In the genomic region with DNA sequence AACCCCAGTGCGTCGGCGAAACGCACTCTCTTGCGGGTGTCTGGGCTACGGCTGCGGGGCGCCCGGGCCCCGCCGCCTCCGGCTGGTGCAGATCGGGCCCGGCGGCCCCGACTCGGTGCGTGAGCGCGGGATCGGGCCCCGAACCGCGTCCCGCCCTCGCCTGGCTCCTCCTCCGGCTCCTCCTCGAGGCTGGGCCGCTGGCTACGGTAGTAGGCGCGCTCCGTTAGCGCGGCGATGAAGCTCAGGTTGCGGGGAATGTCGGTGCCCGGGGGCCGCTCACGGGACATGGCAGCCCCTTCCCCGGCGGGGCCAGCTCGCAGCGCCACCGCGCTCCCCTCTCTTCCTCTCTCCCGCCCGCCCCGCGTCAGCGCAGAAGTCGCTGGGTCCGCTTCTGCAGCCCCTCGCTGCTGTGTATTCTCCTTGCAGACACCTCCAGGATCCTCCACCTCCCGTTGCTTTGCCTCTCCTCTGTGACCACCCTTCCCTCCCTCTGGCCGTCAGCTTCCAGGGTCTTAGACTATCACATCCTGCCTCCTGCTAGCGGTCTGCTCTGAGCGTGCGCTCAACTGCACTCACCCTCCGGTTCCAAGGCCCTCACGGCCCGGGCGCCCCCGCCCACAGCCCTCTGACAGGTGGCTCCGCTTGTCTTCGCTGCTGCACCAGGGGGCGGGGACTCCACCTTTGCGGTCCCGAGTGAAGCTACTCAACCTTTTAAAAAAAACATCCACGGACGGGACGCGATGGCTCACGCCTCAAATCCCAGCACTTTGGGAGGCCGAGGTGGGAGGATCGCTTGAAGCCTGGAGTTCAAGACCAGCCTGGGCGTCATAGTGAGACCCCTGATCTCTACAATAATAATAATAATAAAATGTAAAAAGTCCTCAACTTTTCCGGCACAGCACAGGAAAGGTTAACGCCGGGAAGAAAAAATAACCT, we compare ENCODE assay signal across 8 cellular contexts. TPM values are rescaled to one million over a fixed set of nuclear protein-coding genes. Genes with fewer than 3 reads are reported as not detected.
DNase-seq lines count a peak whose midpoint lies in the region; ATAC-seq and TF ChIP-seq lines count a peak whose summit lies in the region.

A gene with protein sequence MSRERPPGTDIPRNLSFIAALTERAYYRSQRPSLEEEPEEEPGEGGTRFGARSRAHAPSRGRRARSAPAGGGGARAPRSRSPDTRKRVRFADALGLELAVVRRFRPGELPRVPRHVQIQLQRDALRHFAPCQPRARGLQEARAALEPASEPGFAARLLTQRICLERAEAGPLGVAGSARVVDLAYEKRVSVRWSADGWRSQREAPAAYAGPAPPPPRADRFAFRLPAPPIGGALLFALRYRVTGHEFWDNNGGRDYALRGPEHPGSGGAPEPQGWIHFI (minus strand): TSS at position 570 of the 936 bp plus-strand sequence. CDS start 283 bp downstream, at position 287.

- H3K4me3 ChIP-seq in iPS-18c (ENCODE audit: insufficient read depth, low read depth, low read length) (peak within 1 kb of the TSS; percentile 77), skeletal muscle tissue (ENCODE audit: low read length in 3 of 3) (peak within 1 kb of the TSS; percentile 88 to 94 (median 90))

- H3K9me3 ChIP-seq in iPS-18c (ENCODE audit: control insufficient read depth, insufficient read depth, low read length), result peaks cover 1% of the 10 kb centered on the region
- no peaks in the 10 kb centered on the region for H3K9me3 ChIP-seq in skeletal muscle tissue (ENCODE audit: control insufficient read depth in 3 of 3, low read length in 3 of 3)

- no peak for TF ChIP-seq CTCF in GM13976 (IDR thresholded peaks at IDR 0.05; ENCODE audit: borderline replicate concordance, control extremely low read depth, extremely low read depth, insufficient read depth, missing control alignments)

- no peaks in the 10 kb centered on the region for H3K27me3 ChIP-seq in skeletal muscle tissue (ENCODE audit: control insufficient read depth in 3 of 3, insufficient read depth in 3 of 3, low read length in 3 of 3)

- in situ Hi-C loops in GM13976 (cut with MboI; ENCODE audit: low sequenced_read_pairs, unreplicated experiment), result no loop called here

- DNase-seq in GM13976 (ENCODE audit: low spot score), result peak; percentile 83
- DNase-seq in NCI-H1694 (lab: John Stamatoyannopoulos, UW), result peak; percentile 49
- DNase-seq in T1000 (lab: John Stamatoyannopoulos, UW), result peak; percentile 7
- peak; percentile 74 for DNase-seq in astrocyte of the hippocampus (ENCODE audit: low read depth, low spot score)

- H3K4me1 ChIP-seq in skeletal muscle tissue (ENCODE audit: control insufficient read depth in 3 of 3, insufficient read depth in 3 of 3, low read length in 3 of 3), result peaks cover 33 to 48% (median 36%) of the 10 kb centered on the region in 3 donors

- H3K27ac ChIP-seq in skeletal muscle tissue (ENCODE audit: low read depth, low read length), result peak within 1 kb of the TSS; percentile 97

- H3K36me3 ChIP-seq in skeletal muscle tissue (ENCODE audit: control insufficient read depth in 3 of 3, insufficient read depth in 3 of 3, low read length in 3 of 3), result peaks cover 10 to 12% (median 11%) of the 10 kb centered on the region in 3 donors

- peak within 1 kb of the TSS; percentile 91 to 98 (median 96) for H3K9ac ChIP-seq in skeletal muscle tissue (ENCODE audit: low read depth in 1 of 3, low read length in 3 of 3)

- ATAC-seq in HG02840 (IDR thresholded peaks at IDR 0.05; ENCODE audit: low FRiP score, unreplicated experiment) (peak; percentile 29), GM18870 (IDR thresholded peaks at IDR 0.05; ENCODE audit: unreplicated experiment) (no peak)

RNA-seq across cellular contexts. Expression of the gene that starts here (rescaled TPM):
- total RNA-seq in skeletal muscle tissue, result 2.6 TPM

Comparison
In these comparisons a context has a peak if more than half of its experiments do, and no peak if none do; other contexts are left out.
1. DNase-seq: peak in every context shown above with its lines; median percentile 83 in GM13976; 74 in astrocyte of the hippocampus; 49 in NCI-H1694; 7 in T1000.